Comparison of ENCODE assay signal across 10 cellular contexts in genomic region chr22:39184586-39185577, GRCh38. TPM values are rescaled to one million over a fixed set of nuclear protein-coding genes. Genes with fewer than 3 reads are reported as not detected.
DNase-seq lines count a peak whose midpoint lies in the region; ATAC-seq and TF ChIP-seq lines count a peak whose summit lies in the region.
"Had no signal": no experiment of that assay in that cellular context is flagged by ENCODE, and none has a peak within 500 bp of the region (broad histone marks: within the 10 kb centered on the region; RNA-seq: fewer than 3 reads in every experiment).

No MANE protein-coding gene starts in this region.

- H3K4me1 ChIP-seq in Peyer's patch (no peaks in the 10 kb centered on the region), lower lobe of right lung (peaks cover 22% of the 10 kb centered on the region), suprapubic skin (peaks cover 19% of the 10 kb centered on the region)

- H3K4me3 ChIP-seq in Peyer's patch: no peak overlapping the region
- peak overlapping the region; percentile 26 for H3K4me3 ChIP-seq in epithelial cell of proximal tubule (ENCODE audit: low read depth, low read length)
- no peak overlapping the region for H3K4me3 ChIP-seq in lower lobe of right lung
- no peak overlapping the region for H3K4me3 ChIP-seq in suprapubic skin

- ATAC-seq in lower lobe of right lung: peak in 1 of 2 donors; percentile 21
- ATAC-seq in HG03520 (IDR thresholded peaks at IDR 0.05; ENCODE audit: unreplicated experiment): no peak
- no peak for ATAC-seq in GM18861 (IDR thresholded peaks at IDR 0.05; ENCODE audit: unreplicated experiment)

- H3K27ac ChIP-seq in Peyer's patch (peak overlapping the region in 3 of 4 donors; percentile 16 to 65 (median 63)), lower lobe of right lung (peak overlapping the region; percentile 87), suprapubic skin (peak overlapping the region; percentile 80)

- TF ChIP-seq CTCF in Peyer's patch (IDR thresholded peaks at IDR 0.05) (no peak), epithelial cell of proximal tubule (conservative IDR thresholded peaks at IDR 0.05; ENCODE audit: low read depth, low read length) (no peak), lower lobe of right lung (IDR thresholded peaks at IDR 0.05) (no peak), suprapubic skin (IDR thresholded peaks at IDR 0.05) (no peak)

- WGBS in suprapubic skin: 71% methylated on average over 14 of the region's 23 CpGs

- intact Hi-C loops in lower lobe of right lung (cut with DNase I): no loop called here

- DNase-seq in Peyer's patch (peak in 1 of 3 donors; percentile 3), epithelial cell of proximal tubule (ENCODE audit: low read depth) (no peak), lower lobe of right lung (peak; percentile 18), suprapubic skin (ENCODE audit: low spot score in 2 of 2) (peak in 1 of 2 donors; percentile 59), SK-N-DZ (ENCODE audit: low spot score) (no peak), iPS-NIHi11 (ENCODE audit: low spot score) (no peak)
- DNase-seq: CD4-positive, CD25-positive, alpha-beta regulatory T cell; NCI-H2171 treated with DMSO at 0.1 percent for 48 hours had no signal

- H3K9me3 ChIP-seq in Peyer's patch (no peaks in the 10 kb centered on the region), lower lobe of right lung (no peaks in the 10 kb centered on the region), suprapubic skin (no peaks in the 10 kb centered on the region)

- TF ChIP-seq POLR2A in Peyer's patch (IDR thresholded peaks at IDR 0.05): no peak
- no peak for TF ChIP-seq POLR2A in suprapubic skin (IDR thresholded peaks at IDR 0.05)

- no peaks in the 10 kb centered on the region for H3K36me3 ChIP-seq in Peyer's patch
- H3K36me3 ChIP-seq in lower lobe of right lung: no peaks in the 10 kb centered on the region
- no peaks in the 10 kb centered on the region for H3K36me3 ChIP-seq in suprapubic skin

- no peak for TF ChIP-seq EP300 in suprapubic skin (IDR thresholded peaks at IDR 0.05)

- no peaks in the 10 kb centered on the region for H3K27me3 ChIP-seq in Peyer's patch
- no peaks in the 10 kb centered on the region for H3K27me3 ChIP-seq in lower lobe of right lung (ENCODE audit: low read depth)
- no peaks in the 10 kb centered on the region for H3K27me3 ChIP-seq in suprapubic skin

RNA-seq across cellular contexts. Expression of gene CBX7, which starts 32.4 kb away (rescaled TPM):
- total RNA-seq in Peyer's patch: 10 to 100 TPM; 41.2 to 58.6 (median 53.2) TPM
- 1.7 and 5.8 TPM in 2 replicates for total RNA-seq in epithelial cell of proximal tubule
- total RNA-seq in lower lobe of right lung: 51.1 TPM
- total RNA-seq in suprapubic skin: 100 to 1,000 TPM in 1 of 4 donors, 10 to 100 TPM in 3; 38.1 to 126 (median 56.3) TPM
- 0.37 and 1.7 TPM in 2 replicates for polyA plus RNA-seq in SK-N-DZ (2014; cell fraction: cytosol; rRNA removed)
- 1.9 and 11.7 TPM in 2 replicates for polyA plus RNA-seq in SK-N-DZ (2014; cell fraction: nucleus; rRNA removed)

RNA-seq across cellular contexts. Expression of gene PDGFB, which starts 59.9 kb away (rescaled TPM):
- 10 to 100 TPM in 1 of 4 donors, 1 to 10 TPM in 3; 1.8 to 10.7 (median 3.8) TPM for total RNA-seq in Peyer's patch
- 41.1 and 79.6 TPM in 2 replicates for total RNA-seq in epithelial cell of proximal tubule
- total RNA-seq in lower lobe of right lung: 30.5 TPM
- total RNA-seq in suprapubic skin: 10 to 100 TPM; 10.5 to 20.6 (median 12.0) TPM
- 0.20 and 0.42 TPM in 2 replicates for polyA plus RNA-seq in SK-N-DZ (2014; cell fraction: cytosol; rRNA removed)
- 0.28 and 0.76 TPM in 2 replicates for polyA plus RNA-seq in SK-N-DZ (2014; cell fraction: nucleus; rRNA removed)
